Comparison of ENCODE assay signal across 13 cellular contexts in genomic region chr7:2735744-2736143, GRCh38. TPM values are rescaled to one million over a fixed set of nuclear protein-coding genes. Genes with fewer than 3 reads are reported as not detected.
DNase-seq lines count a peak whose midpoint lies in the region; ATAC-seq and TF ChIP-seq lines count a peak whose summit lies in the region.
"Had no signal": no experiment of that assay in that cellular context is flagged by ENCODE, and none has a peak within 500 bp of the region (broad histone marks: within the 10 kb centered on the region; RNA-seq: fewer than 3 reads in every experiment).

No MANE protein-coding gene starts in this region.

- H3K4me1 ChIP-seq in BLaER1 (peaks cover 95% of the 10 kb centered on the region), IMR-90 (ENCODE audit: control insufficient read depth, insufficient read depth, low read length) (peaks cover 5% of the 10 kb centered on the region; the same call in 1 of the 2 replicates), right cardiac atrium (ENCODE audit: control insufficient read depth, insufficient read depth, low read length) (peaks cover 23% of the 10 kb centered on the region), sigmoid colon (peaks cover 0 to 68% (median 49%) of the 10 kb centered on the region in 4 donors), breast epithelium (no peaks in the 10 kb centered on the region)

- H3K4me2 ChIP-seq in BLaER1 (peak overlapping the region; percentile 97), IMR-90 (ENCODE audit: low read depth, low read length) (no peak overlapping the region)

- TF ChIP-seq POLR2A in IMR-90 (IDR thresholded peaks at IDR 0.05; ENCODE audit: low read depth, low read length) (no peak), sigmoid colon (IDR thresholded peaks at IDR 0.05) (no peak), erythroblast (IDR thresholded peaks at IDR 0.05; ENCODE audit: low read length) (no peak), breast epithelium (IDR thresholded peaks at IDR 0.05) (no peak)

- dilution Hi-C loops in IMR-90 (cut with HindIII; ENCODE audit: low sequenced_read_pairs, unreplicated experiment) = no loop called here

- H3K56ac ChIP-seq in IMR-90 (ENCODE audit: extremely low read depth, insufficient read depth, low read length) = no peak overlapping the region

- H3K9ac ChIP-seq in BLaER1 = peak overlapping the region; percentile 90
- no peak overlapping the region for H3K9ac ChIP-seq in IMR-90 (ENCODE audit: low read depth, low read length)

- peaks cover 41% of the 10 kb centered on the region for H3K36me3 ChIP-seq in BLaER1
- peaks cover 15% of the 10 kb centered on the region for H3K36me3 ChIP-seq in IMR-90 (ENCODE audit: control insufficient read depth, insufficient read depth, low read length)
- peaks cover 0 to 10% (median 2%) of the 10 kb centered on the region in 4 donors for H3K36me3 ChIP-seq in sigmoid colon
- H3K36me3 ChIP-seq in breast epithelium = no peaks in the 10 kb centered on the region

- DNase-seq in IMR-90 (no peak), right cardiac atrium (peak in 1 of 3 donors; percentile 56), sigmoid colon (peak; percentile 62), putamen (ENCODE audit: low spot score) (no peak), erythroblast (lab: John Stamatoyannopoulos, UW) (no peak), breast epithelium (ENCODE audit: low spot score in 2 of 2) (no peak)
- DNase-seq: effector CD8-positive, alpha-beta T cell; MM.1S; NCI-H187 treated with DMSO at 0.1 percent for 48 hours; stimulated activated naive CD4-positive, alpha-beta T cell treated with Interleukin-2 at 50 U/mL for 16 hours had no signal

- H3K27me3 ChIP-seq in BLaER1 (no peaks in the 10 kb centered on the region), IMR-90 (ENCODE audit: control insufficient read depth, insufficient read depth, low read length) (no peaks in the 10 kb centered on the region), right cardiac atrium (ENCODE audit: control insufficient read depth, insufficient read depth) (no peaks in the 10 kb centered on the region), sigmoid colon (no peaks in the 10 kb centered on the region), breast epithelium (no peaks in the 10 kb centered on the region)

- TF ChIP-seq RAD21 in IMR-90 (IDR thresholded peaks at IDR 0.05; ENCODE audit: low read length) = no peak

- peaks cover 49 to 85% of the 10 kb centered on the region in 2 experiments for H3K79me1 ChIP-seq in IMR-90 (ENCODE audit: low read depth in 1 of 2, low read length in 2 of 2)

- no peak overlapping the region for H2AK5ac ChIP-seq in IMR-90 (ENCODE audit: low read depth, low read length)

- no peak overlapping the region for H2BK5ac ChIP-seq in IMR-90 (ENCODE audit: low read depth, low read length, poor library complexity, severe bottlenecking)

- no peak overlapping the region for H4K8ac ChIP-seq in IMR-90 (ENCODE audit: low read depth in 2 of 2, low read length in 2 of 2)

- intact Hi-C loops in IMR-90 (cut with micrococcal nuclease) (no loop called here), right cardiac atrium (cut with DNase I) (no loop called here), sigmoid colon (cut with DNase I) (loop anchor here (2.0 kb wide), 1 partner anchor 105 kb away; no protein-coding TSS in a partner anchor), breast epithelium (cut with DNase I; ENCODE audit: low total_unique reads) (no loop called here)

- H3K9me3 ChIP-seq in BLaER1 = peaks cover 23% of the 10 kb centered on the region
- no peaks in the 10 kb centered on the region for H3K9me3 ChIP-seq in IMR-90 (ENCODE audit: control insufficient read depth, insufficient read depth, low read length)
- H3K9me3 ChIP-seq in right cardiac atrium (ENCODE audit: control insufficient read depth, low read length) = no peaks in the 10 kb centered on the region
- H3K9me3 ChIP-seq in sigmoid colon = no peaks in the 10 kb centered on the region
- no peaks in the 10 kb centered on the region for H3K9me3 ChIP-seq in breast epithelium

- no peak overlapping the region for H3K23ac ChIP-seq in IMR-90 (ENCODE audit: low read depth, low read length)

- CTCF ChIA-PET in IMR-90 (lab: Yijun Ruan, JAX) = no interaction called here

- no peak overlapping the region for H2BK15ac ChIP-seq in IMR-90 (ENCODE audit: low read depth, low read length)

- H3K9me1 ChIP-seq in IMR-90 (ENCODE audit: insufficient read depth, low read length) = peaks cover 12% of the 10 kb centered on the region

- no peaks in the 10 kb centered on the region for H4K20me1 ChIP-seq in BLaER1
- H4K20me1 ChIP-seq in IMR-90 (ENCODE audit: insufficient read depth, low read length) = peaks cover 18% of the 10 kb centered on the region

- 100% methylated on average over 4 of the region's 13 CpGs; no CpG with 5 or more reads in 1 of the 2 experiments for WGBS in IMR-90 (ENCODE audit: extremely low coverage in 2 of 2, insufficient read length in 1 of 2), 2 experiments
- 66% methylated on average over 13 of the region's 13 CpGs for WGBS in right cardiac atrium
- WGBS in sigmoid colon, 2 donors = 87 to 88% methylated on average over 13 of the region's 13 CpGs

- no peak overlapping the region for H4K5ac ChIP-seq in IMR-90 (ENCODE audit: low read depth, low read length)

- H3K4ac ChIP-seq in IMR-90 (ENCODE audit: low read depth, low read length) = peak overlapping the region; percentile 60; the same call in 1 of the 2 replicates

- H2AFZ ChIP-seq in IMR-90 (replicated peaks; ENCODE audit: low read length, poor library complexity) = no peak overlapping the region

- in situ Hi-C loops in IMR-90 (cut with MboI; ENCODE audit: low sequenced_read_pairs) = no loop called here

- TF ChIP-seq EP300 in sigmoid colon (IDR thresholded peaks at IDR 0.05) = no peak

- ATAC-seq in IMR-90 (ENCODE audit: low read depth) (no peak), right cardiac atrium (no peak), HG03457 (IDR thresholded peaks at IDR 0.05; ENCODE audit: unreplicated experiment) (no peak)
- ATAC-seq: HCT116 had no signal

- no peak overlapping the region for H4K91ac ChIP-seq in IMR-90 (ENCODE audit: insufficient read depth, low read depth, low read length)

- H2BK20ac ChIP-seq in IMR-90 (ENCODE audit: low read depth, low read length) = no peak overlapping the region

- H3K14ac ChIP-seq in IMR-90 (replicated peaks; ENCODE audit: low read depth, low read length) = no peak overlapping the region

- no peak for TF ChIP-seq CTCF in IMR-90 (conservative IDR thresholded peaks at IDR 0.05; ENCODE audit: low read depth, low read length)
- no peak for TF ChIP-seq CTCF in sigmoid colon (IDR thresholded peaks at IDR 0.05)
- TF ChIP-seq CTCF in breast epithelium (IDR thresholded peaks at IDR 0.05) = no peak

- H3K18ac ChIP-seq in IMR-90 (ENCODE audit: low read depth, low read length) = no peak overlapping the region

- H2AK9ac ChIP-seq in IMR-90 (replicated peaks; ENCODE audit: low read depth, low read length, poor library complexity) = no peak overlapping the region

- H3K4me3 ChIP-seq in BLaER1 (peak overlapping the region; percentile 66), IMR-90 (ENCODE audit: insufficient read depth, low read depth, low read length) (no peak overlapping the region), right cardiac atrium (ENCODE audit: low read length) (no peak overlapping the region), sigmoid colon (no peak overlapping the region), breast epithelium (no peak overlapping the region)

- H3K27ac ChIP-seq in BLaER1 (peak overlapping the region; percentile 99), IMR-90 (ENCODE audit: insufficient read depth, low read length) (no peak overlapping the region), right cardiac atrium (ENCODE audit: low read length) (peak overlapping the region; percentile 66), sigmoid colon (peak overlapping the region in 3 of 4 donors; percentile 71 to 92 (median 90)), breast epithelium (no peak overlapping the region)

- no TSS peak for BruUV-seq in IMR-90 (replicated peaks; lab: Mats Ljungman, UMichigan)

- H2BK120ac ChIP-seq in IMR-90 (ENCODE audit: low read depth, low read length) = no peak overlapping the region

- POLR2A ChIA-PET in IMR-90 (lab: Charles Lee; ENCODE audit: unreplicated experiment) = no interaction called here

TF ChIP-seq in IMR-90, 13 proteins besides CTCF, POLR2A, EP300 and RAD21:
- no peak for TF ChIP-seq RCOR1 (IDR thresholded peaks at IDR 0.05; ENCODE audit: insufficient replicate concordance, low read length)
- TF ChIP-seq ELK1 (IDR thresholded peaks at IDR 0.05; ENCODE audit: borderline replicate concordance, low read depth, low read length) = no peak
- TF ChIP-seq MXI1 (IDR thresholded peaks at IDR 0.05; ENCODE audit: borderline replicate concordance, low read depth, low read length) = no peak
- TF ChIP-seq NFE2L2 (IDR thresholded peaks at IDR 0.05; ENCODE audit: low read depth, low read length) = no peak

RNA-seq across cellular contexts. Expression of gene AMZ1, which starts 47.7 kb away (rescaled TPM):
- total RNA-seq in IMR-90 (2012; rRNA removed) = 0.54 and 0.83 TPM in 2 replicates
- 1.6 and 2.7 TPM in 2 replicates for polyA plus RNA-seq in IMR-90 (2012; rRNA removed)
- polyA plus RNA-seq in IMR-90 (2012; cell fraction: cytosol; rRNA removed) = 0.93 and 1.5 TPM in 2 replicates
- 1.8 and 3.4 TPM in 2 replicates for polyA plus RNA-seq in IMR-90 (2012; cell fraction: nucleus; rRNA removed; ENCODE audit: low replicate concordance)
- total RNA-seq in right cardiac atrium = 1 to 10 TPM in 1 of 4 donors, under 1 TPM in 3; 0.45 to 1.0 (median 0.91) TPM
- polyA plus RNA-seq in right cardiac atrium = 0.36 TPM
- 1 to 10 TPM in 1 of 4 donors, under 1 TPM in 1, not detected in 2; 0.41 to 1.4 TPM for total RNA-seq in sigmoid colon
- polyA plus RNA-seq in sigmoid colon = under 1 TPM in 2 of 3 donors, not detected in 1; under 0.01 to 0.16 TPM
- total RNA-seq in breast epithelium = under 1 TPM; 0.16 to 0.88 (median 0.33) TPM

Comparison
In these comparisons a context has a peak if more than half of its experiments do, and no peak if none do; other contexts are left out.
1. H3K27ac ChIP-seq: peak in BLaER1 (single experiment), right cardiac atrium (single experiment) and sigmoid colon (3 of 4); none in IMR-90 (single experiment) and breast epithelium (0 of 2).